ENCODE assay signal across 1 cellular context in the genomic region with DNA sequence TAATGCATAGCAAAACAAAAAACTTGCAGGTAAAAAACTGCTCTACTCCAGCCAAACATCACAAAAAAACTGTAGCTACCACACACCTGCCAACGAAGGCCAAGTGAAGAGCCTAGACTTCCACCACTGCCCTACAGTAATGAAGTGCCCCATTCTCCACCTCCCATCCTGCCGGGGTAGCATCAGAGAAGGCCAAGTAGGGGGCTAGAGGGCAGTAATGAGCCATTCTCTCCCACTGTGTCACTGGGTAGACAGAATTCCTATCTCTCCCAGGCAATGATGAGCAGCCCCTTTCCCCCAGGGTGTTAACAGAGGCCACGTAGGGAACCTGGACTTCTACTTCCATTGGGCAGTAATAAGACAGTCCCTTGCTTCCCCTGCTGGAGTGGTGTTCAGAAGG.
TF ChIP-seq lines count a peak whose summit lies in the region.

No MANE protein-coding gene starts in this region.

TF ChIP-seq in endothelial cell of umbilical vein, 7 proteins besides CTCF, POLR2A, EP300 and RAD21:
- TF ChIP-seq JUN (IDR thresholded peaks at IDR 0.05; ENCODE audit: borderline replicate concordance, insufficient read depth, insufficient read length, low read depth) (no peak), EZH2 (IDR thresholded peaks at IDR 0.05; ENCODE audit: borderline replicate concordance, low read depth, low read length, severe bottlenecking) (no peak), MYC (IDR thresholded peaks at IDR 0.05; ENCODE audit: low read depth, low read length) (no peak), FOS (IDR thresholded peaks at IDR 0.05; ENCODE audit: borderline replicate concordance, insufficient read depth, low read length) (no peak), POLR2AphosphoS5 (IDR thresholded peaks at IDR 0.05; ENCODE audit: insufficient read depth, low read depth, low read length) (no peak), GATA2 (IDR thresholded peaks at IDR 0.05; ENCODE audit: insufficient read depth, insufficient read length, low read depth, low read length) (no peak)
- TF ChIP-seq, protein P1, sequence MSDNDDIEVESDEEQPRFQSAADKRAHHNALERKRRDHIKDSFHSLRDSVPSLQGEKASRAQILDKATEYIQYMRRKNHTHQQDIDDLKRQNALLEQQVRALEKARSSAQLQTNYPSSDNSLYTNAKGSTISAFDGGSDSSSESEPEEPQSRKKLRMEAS (IDR thresholded peaks at IDR 0.05; ENCODE audit: insufficient read depth, insufficient read length), result no peak
